ENCODE assay signal across 1 cellular context in the genomic region with DNA sequence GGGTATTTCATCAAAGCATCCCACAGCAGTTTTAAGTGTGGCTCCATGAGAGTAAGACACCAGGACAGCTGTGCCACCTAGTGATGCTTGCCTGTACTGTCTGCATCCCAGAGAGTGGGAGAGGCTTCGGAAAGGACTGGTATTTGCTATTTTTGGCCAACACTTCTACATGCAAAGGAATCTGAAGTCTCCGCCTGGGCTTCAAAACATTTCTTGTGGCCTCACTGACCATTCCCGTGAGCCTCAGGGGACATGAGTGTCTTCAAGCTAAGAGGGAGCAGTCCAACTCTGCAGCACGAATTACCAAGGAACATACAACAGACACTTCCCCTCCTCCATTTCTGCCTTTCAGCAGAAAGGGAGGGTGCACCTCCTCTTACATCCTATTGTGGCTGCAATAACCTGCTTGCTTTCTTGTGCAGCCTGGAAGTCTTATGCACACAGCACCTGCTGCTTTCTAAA.
TF ChIP-seq lines count a peak whose summit lies in the region.

No MANE protein-coding gene starts in this region.

TF ChIP-seq in GM12878, 131 proteins besides CTCF, POLR2A, EP300 and RAD21 (continued from another document):
- TF ChIP-seq, protein P1, sequence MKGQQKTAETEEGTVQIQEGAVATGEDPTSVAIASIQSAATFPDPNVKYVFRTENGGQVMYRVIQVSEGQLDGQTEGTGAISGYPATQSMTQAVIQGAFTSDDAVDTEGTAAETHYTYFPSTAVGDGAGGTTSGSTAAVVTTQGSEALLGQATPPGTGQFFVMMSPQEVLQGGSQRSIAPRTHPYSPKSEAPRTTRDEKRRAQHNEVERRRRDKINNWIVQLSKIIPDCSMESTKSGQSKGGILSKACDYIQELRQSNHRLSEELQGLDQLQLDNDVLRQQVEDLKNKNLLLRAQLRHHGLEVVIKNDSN (IDR thresholded peaks at IDR 0.05; ENCODE audit: borderline replicate concordance, extremely low read length, insufficient read depth, low read depth, low read length) = no peak
- TF ChIP-seq SMAD5 (IDR thresholded peaks at IDR 0.05; ENCODE audit: low read depth) (no peak), RELA (IDR thresholded peaks at IDR 0.05; ENCODE audit: borderline replicate concordance, partially characterized antibody) (no peak)
